Comparison of ENCODE assay signal across 23 cellular contexts in the genomic region with DNA sequence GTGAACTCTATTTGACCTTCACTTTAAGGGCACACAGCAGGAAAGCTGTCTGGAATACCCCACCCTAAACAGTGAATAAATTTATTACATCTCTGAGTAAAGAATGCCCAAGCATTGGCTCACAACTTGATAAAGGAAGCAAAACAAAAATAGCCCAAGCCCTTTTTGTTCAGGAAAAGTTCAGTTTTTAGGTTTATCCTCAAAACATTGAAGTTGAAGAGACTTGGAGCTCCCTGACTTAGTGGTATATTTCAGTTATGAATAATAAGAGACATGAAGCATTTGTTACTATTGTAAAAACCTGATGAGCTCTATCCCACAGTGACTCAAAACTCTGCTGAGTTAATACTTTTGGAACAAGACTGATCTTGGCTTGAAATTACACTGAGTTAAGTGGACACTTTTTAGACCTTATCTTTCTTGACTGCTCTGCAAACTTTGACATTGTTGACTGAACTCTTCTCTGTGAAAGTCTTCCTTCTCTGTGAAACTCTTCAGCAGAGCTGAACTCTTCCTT.
"Had no signal": no experiment of that assay in that cellular context is flagged by ENCODE, and none has a peak within 500 bp of the region (broad histone marks: within the 10 kb centered on the region; RNA-seq: fewer than 3 reads in every experiment).

No MANE protein-coding gene starts in this region.

- H3K9me3 Mint-ChIP-seq: activated T-helper 17 cell treated with anti-CD3 and anti-CD28 coated beads, Interleukin-2, amount 50 U/mL, for 72 hours; memory B cell; T-cell had no signal

- H3K4me1 ChIP-seq: colonic mucosa had no signal

- H3K36me3 Mint-ChIP-seq: memory B cell had no signal

- ATAC-seq: activated T-helper 17 cell treated with anti-CD3 and anti-CD28 coated beads, Interleukin-2, amount 50 U/mL, for 72 hours; gastrocnemius medialis; left lobe of liver; natural killer cell treated with Interleukin-12 subunit alpha and Interleukin-12 subunit beta and Interleukin-15 and Interleukin-18, amount 100 ng/mL, for 72 hours; stimulated activated naive CD8-positive, alpha-beta T cell treated with anti-CD3 and anti-CD28 coated beads, Interleukin-15, Interleukin-2, amounts not matched to agents 100 U/mL and 50 U/mL, for 24 hours; T-cell had no signal

- H3K4me3 ChIP-seq: colonic mucosa, esophagus squamous epithelium, gastrocnemius medialis, heart right ventricle, suprapubic skin had no signal

- H3K27me3 ChIP-seq: colonic mucosa, esophagus squamous epithelium, gastrocnemius medialis, heart right ventricle, suprapubic skin had no signal

- FAIRE-seq: islet of Langerhans had no signal

- H3K4me3 Mint-ChIP-seq: activated T-helper 17 cell treated with anti-CD3 and anti-CD28 coated beads, Interleukin-2, amount 50 U/mL, for 72 hours; memory B cell; natural killer cell treated with Interleukin-12 subunit alpha and Interleukin-12 subunit beta and Interleukin-15 and Interleukin-18, amount 100 ng/mL, for 72 hours; T-cell; type B pancreatic cell had no signal

- H3K4me1 Mint-ChIP-seq: activated T-helper 17 cell treated with anti-CD3 and anti-CD28 coated beads, Interleukin-2, amount 50 U/mL, for 72 hours; memory B cell; T-cell had no signal

- H3K27ac ChIP-seq: colonic mucosa, gastrocnemius medialis, heart right ventricle, suprapubic skin had no signal

- DNase-seq: activated CD4-positive, alpha-beta T cell treated with anti-CD3 and anti-CD28 coated beads, Interleukin-2, amount 50 U/mL, for 4 hours; activated CD4-positive, CD25-positive, alpha-beta regulatory T cell treated with anti-CD3 and anti-CD28 coated beads, Interleukin-2, amount 50 U/mL, for 72 hours; activated naive CD4-positive, alpha-beta T cell treated with Interleukin-2 at 50 U/mL for 16 hours; aorta; caudate nucleus; colonic mucosa; esophagus squamous epithelium; gastrocnemius medialis; heart right ventricle; nucleus accumbens; posterior cingulate gyrus; SK-N-SH; stimulated activated CD4-positive, alpha-beta T cell treated with anti-CD3 and anti-CD28 coated beads, Interleukin-4, amount 100 ng/mL, for 1 hour; stimulated activated naive CD8-positive, alpha-beta T cell treated with anti-CD3 and anti-CD28 coated beads, Interleukin-15, Interleukin-2, amounts not matched to agents 100 U/mL and 50 U/mL, for 24 hours; T-cell; T1000 had no signal

- H3K36me3 ChIP-seq: colonic mucosa, esophagus squamous epithelium, gastrocnemius medialis, heart right ventricle, suprapubic skin had no signal

- H3K27ac Mint-ChIP-seq: activated T-helper 17 cell treated with anti-CD3 and anti-CD28 coated beads, Interleukin-2, amount 50 U/mL, for 72 hours; memory B cell; natural killer cell treated with Interleukin-12 subunit alpha and Interleukin-12 subunit beta and Interleukin-15 and Interleukin-18, amount 100 ng/mL, for 72 hours; T-cell; type B pancreatic cell had no signal

- H3K27me3 Mint-ChIP-seq: activated T-helper 17 cell treated with anti-CD3 and anti-CD28 coated beads, Interleukin-2, amount 50 U/mL, for 72 hours; memory B cell; natural killer cell treated with Interleukin-12 subunit alpha and Interleukin-12 subunit beta and Interleukin-15 and Interleukin-18, amount 100 ng/mL, for 72 hours; T-cell; type B pancreatic cell had no signal

- H3K4me2 ChIP-seq: SK-N-SH had no signal

- H3K9me3 ChIP-seq: colonic mucosa, esophagus squamous epithelium, gastrocnemius medialis, heart right ventricle, SK-N-SH, suprapubic skin had no signal

- H3K9ac ChIP-seq: SK-N-SH had no signal
